Comparison of ENCODE assay signal across 1 cellular context in the genomic region with DNA sequence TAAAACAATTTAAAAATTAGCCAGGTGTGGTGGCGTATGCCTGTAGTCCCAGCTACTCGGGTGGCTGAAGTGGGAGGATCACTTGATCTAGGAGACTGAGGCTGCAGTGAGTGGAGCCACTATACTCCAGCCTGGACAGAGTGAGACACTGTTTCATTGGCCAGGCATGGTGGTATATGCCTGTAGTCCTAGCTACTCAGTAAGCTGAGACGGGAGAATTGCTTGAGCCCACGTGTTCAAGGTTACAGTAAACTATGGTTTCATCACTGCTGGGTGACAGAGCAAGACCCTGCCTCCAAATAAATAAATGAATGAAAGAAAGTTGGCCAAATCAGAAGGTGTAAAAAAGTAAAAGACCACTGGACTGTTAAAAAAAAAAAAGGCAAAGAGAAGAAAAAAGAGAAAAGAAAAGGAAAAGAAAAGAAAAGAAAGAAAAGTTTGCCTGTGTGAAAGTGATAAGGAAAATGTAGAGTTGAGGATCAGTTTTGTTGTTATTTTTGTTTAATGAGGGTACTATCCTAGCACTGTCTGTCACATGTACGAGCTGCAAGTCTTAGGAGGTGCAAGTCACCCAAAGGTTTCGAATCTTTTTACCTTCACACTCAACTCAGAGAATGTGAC.
TF ChIP-seq lines count a peak whose summit lies in the region.

No MANE protein-coding gene starts in this region.

TF ChIP-seq in K562, 482 proteins besides CTCF, POLR2A, EP300 and RAD21 (continued from another document):
- TF ChIP-seq, protein P1, sequence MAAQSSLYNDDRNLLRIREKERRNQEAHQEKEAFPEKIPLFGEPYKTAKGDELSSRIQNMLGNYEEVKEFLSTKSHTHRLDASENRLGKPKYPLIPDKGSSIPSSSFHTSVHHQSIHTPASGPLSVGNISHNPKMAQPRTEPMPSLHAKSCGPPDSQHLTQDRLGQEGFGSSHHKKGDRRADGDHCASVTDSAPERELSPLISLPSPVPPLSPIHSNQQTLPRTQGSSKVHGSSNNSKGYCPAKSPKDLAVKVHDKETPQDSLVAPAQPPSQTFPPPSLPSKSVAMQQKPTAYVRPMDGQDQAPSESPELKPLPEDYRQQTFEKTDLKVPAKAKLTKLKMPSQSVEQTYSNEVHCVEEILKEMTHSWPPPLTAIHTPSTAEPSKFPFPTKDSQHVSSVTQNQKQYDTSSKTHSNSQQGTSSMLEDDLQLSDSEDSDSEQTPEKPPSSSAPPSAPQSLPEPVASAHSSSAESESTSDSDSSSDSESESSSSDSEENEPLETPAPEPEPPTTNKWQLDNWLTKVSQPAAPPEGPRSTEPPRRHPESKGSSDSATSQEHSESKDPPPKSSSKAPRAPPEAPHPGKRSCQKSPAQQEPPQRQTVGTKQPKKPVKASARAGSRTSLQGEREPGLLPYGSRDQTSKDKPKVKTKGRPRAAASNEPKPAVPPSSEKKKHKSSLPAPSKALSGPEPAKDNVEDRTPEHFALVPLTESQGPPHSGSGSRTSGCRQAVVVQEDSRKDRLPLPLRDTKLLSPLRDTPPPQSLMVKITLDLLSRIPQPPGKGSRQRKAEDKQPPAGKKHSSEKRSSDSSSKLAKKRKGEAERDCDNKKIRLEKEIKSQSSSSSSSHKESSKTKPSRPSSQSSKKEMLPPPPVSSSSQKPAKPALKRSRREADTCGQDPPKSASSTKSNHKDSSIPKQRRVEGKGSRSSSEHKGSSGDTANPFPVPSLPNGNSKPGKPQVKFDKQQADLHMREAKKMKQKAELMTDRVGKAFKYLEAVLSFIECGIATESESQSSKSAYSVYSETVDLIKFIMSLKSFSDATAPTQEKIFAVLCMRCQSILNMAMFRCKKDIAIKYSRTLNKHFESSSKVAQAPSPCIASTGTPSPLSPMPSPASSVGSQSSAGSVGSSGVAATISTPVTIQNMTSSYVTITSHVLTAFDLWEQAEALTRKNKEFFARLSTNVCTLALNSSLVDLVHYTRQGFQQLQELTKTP (IDR thresholded peaks at IDR 0.05; ENCODE audit: low read depth in 1 of 2, partially characterized antibody in 2 of 2), result no peak
TF ChIP-seq in K562: peak in this region for 35.
